In genomic region chr1:180210008-180210555, GRCh38 we compare ENCODE assay signal across 15 cellular contexts. TPM values are rescaled to one million over a fixed set of nuclear protein-coding genes. Genes with fewer than 3 reads are reported as not detected.
DNase-seq lines count a peak whose midpoint lies in the region.
"Had no signal": no experiment of that assay in that cellular context is flagged by ENCODE, and none has a peak within 500 bp of the region (broad histone marks: within the 10 kb centered on the region; RNA-seq: fewer than 3 reads in every experiment).

No MANE protein-coding gene starts in this region.

- intact Hi-C loops in posterior vena cava (cut with DNase I): no loop called here

- DNase-seq in NCI-H510A (lab: John Stamatoyannopoulos, UW): peak; percentile 19
- no peak for DNase-seq in NCI-H510A treated with DMSO at 0.1 percent for 48 hours (lab: John Stamatoyannopoulos, UW)
- peak; percentile 24 for DNase-seq in astrocyte of the hippocampus (ENCODE audit: low read depth, low spot score)
- DNase-seq in glomerular visceral epithelial cell (ENCODE audit: extremely low spot score): peak; percentile 21
- DNase-seq in posterior vena cava (ENCODE audit: low spot score): peak; percentile 41
- no peak for DNase-seq in activated T-cell treated with anti-CD3 and anti-CD28 coated beads, Interleukin-2, amount 50 U/mL, for 1 hour
- no peak for DNase-seq in stimulated activated CD4-positive, alpha-beta T cell treated with anti-CD3 and anti-CD28 coated beads, Interleukin-1b, Interleukin-23, amount 100 ng/mL, for 48 hours
- DNase-seq in activated CD4-positive, alpha-beta T cell treated with anti-CD3 and anti-CD28 coated beads, Interleukin-2, amount 50 U/mL, for 1 hour: no peak
- DNase-seq: DMS53, H9, NCI-H1436 treated with DMSO at 0.1 percent for 48 hours, NCI-H2081, NCI-H2227 treated with DMSO at 0.1 percent for 48 hours, NCI-H748 treated with DMSO at 0.1 percent for 48 hours, SHP77 treated with DMSO at 0.1 percent for 48 hours had no signal

RNA-seq across cellular contexts. Expression of gene LHX4, which starts 20.0 kb away (rescaled TPM):
- total RNA-seq in posterior vena cava: not detected

RNA-seq across cellular contexts. Expression of gene QSOX1, which starts 55.4 kb away (rescaled TPM):
- 100 to 1,000 TPM in 1 of 2 donors, 10 to 100 TPM in 1; 80.3 to 104 TPM for total RNA-seq in posterior vena cava

Comparison
In these comparisons a context has a peak if more than half of its experiments do, and no peak if none do; other contexts are left out.
1. DNase-seq: peak in NCI-H510A (single experiment), astrocyte of the hippocampus (single experiment), glomerular visceral epithelial cell (single experiment) and posterior vena cava (single experiment); none in NCI-H510A treated with DMSO at 0.1 percent for 48 hours (single experiment), activated T-cell treated with anti-CD3 and anti-CD28 coated beads, Interleukin-2, amount 50 U/mL, for 1 hour (single experiment), stimulated activated CD4-positive, alpha-beta T cell treated with anti-CD3 and anti-CD28 coated beads, Interleukin-1b, Interleukin-23, amount 100 ng/mL, for 48 hours (single experiment) and activated CD4-positive, alpha-beta T cell treated with anti-CD3 and anti-CD28 coated beads, Interleukin-2, amount 50 U/mL, for 1 hour (single experiment).